16 cellular contexts compared by ENCODE assay signal in genomic region chr5:112697833-112698232, GRCh38.
"Had no signal": no experiment of that assay in that cellular context is flagged by ENCODE, and none has a peak within 500 bp of the region (broad histone marks: within the 10 kb centered on the region; RNA-seq: fewer than 3 reads in every experiment).

No MANE protein-coding gene starts in this region.

- H3K27me3 ChIP-seq: foreskin keratinocyte, right atrium auricular region had no signal

- DNase-seq: effector CD4-positive, alpha-beta T cell; endodermal cell; erythroblast; foreskin keratinocyte; head of caudate nucleus; hippocampal formation; left colon; naive thymus-derived CD4-positive, alpha-beta T cell; stimulated activated CD4-positive, alpha-beta T cell treated with anti-CD3 and anti-CD28 coated beads, Interleukin-2, amount 100 ng/mL, for 48 hours; stimulated activated naive CD4-positive, alpha-beta T cell treated with Interleukin-2 at 50 U/mL for 16 hours had no signal

- H3K27ac ChIP-seq: coronary artery, foreskin keratinocyte, neutrophil, right atrium auricular region had no signal

- H3K4me3 ChIP-seq: coronary artery, right atrium auricular region, smooth muscle cell had no signal

- H3K36me3 ChIP-seq: neutrophil, right atrium auricular region had no signal

- H3K9me3 ChIP-seq: neutrophil, right atrium auricular region had no signal

- H3K4me1 ChIP-seq: foreskin keratinocyte, right atrium auricular region had no signal

- ATAC-seq: foreskin keratinocyte; left colon; naive thymus-derived CD4-positive, alpha-beta T cell had no signal

- FAIRE-seq: endothelial cell of umbilical vein, urothelium cell line had no signal

- H3K4me2 ChIP-seq: smooth muscle cell had no signal
